ENCODE assay signal across 35 cellular contexts in genomic region chr15:86711476-86711875, GRCh38.
DNase-seq lines count a peak whose midpoint lies in the region; ATAC-seq and TF ChIP-seq lines count a peak whose summit lies in the region.
"Had no signal": no experiment of that assay in that cellular context is flagged by ENCODE, and none has a peak within 500 bp of the region (broad histone marks: within the 10 kb centered on the region; RNA-seq: fewer than 3 reads in every experiment).

No MANE protein-coding gene starts in this region.

- H3K27me3 ChIP-seq in GM23338 (ENCODE audit: insufficient read depth) (no peaks in the 10 kb centered on the region), psoas muscle (ENCODE audit: insufficient read depth in 3 of 3, low read length in 2 of 3) (no peaks in the 10 kb centered on the region), WERI-Rb-1 (ENCODE audit: insufficient read depth, low read depth, severe bottlenecking) (peaks cover 42% of the 10 kb centered on the region), right atrium auricular region (no peaks in the 10 kb centered on the region)
- H3K27me3 ChIP-seq: BE2C; BLaER1; BLaER1 treated with 17β-estradiol and CSF1 and Interleukin-3, amounts not matched to agents 10 nM and 100 nM had no signal

- no peak overlapping the region for H3K4me3 ChIP-seq in GM23338
- no peak overlapping the region for H3K4me3 ChIP-seq in LNCaP clone FGC (ENCODE audit: low read depth, low read length)
- no peak overlapping the region for H3K4me3 ChIP-seq in psoas muscle
- H3K4me3 ChIP-seq in WERI-Rb-1 (ENCODE audit: low read depth, low read length), result no peak overlapping the region
- H3K4me3 ChIP-seq in right atrium auricular region, result no peak overlapping the region
- H3K4me3 ChIP-seq: A549; BLaER1; BLaER1 treated with 17β-estradiol and CSF1 and Interleukin-3, amounts not matched to agents 10 nM and 100 nM had no signal

- no peak overlapping the region for H3K27ac Mint-ChIP-seq in GM23338
- H3K27ac Mint-ChIP-seq: B cell; CD14-positive monocyte; CD4-positive, alpha-beta memory T cell; CD4-positive, alpha-beta T cell; CD4-positive, CD25-positive, alpha-beta regulatory T cell; CD8-positive, alpha-beta memory T cell; CD8-positive, alpha-beta T cell had no signal

- TF ChIP-seq CTCF in GM23338 (conservative IDR thresholded peaks at IDR 0.05; ENCODE audit: low read depth in 2 of 2) (no peak), LNCaP clone FGC (IDR thresholded peaks at IDR 0.05; ENCODE audit: control insufficient read depth, extremely low read depth, insufficient read depth) (no peak), psoas muscle (IDR thresholded peaks at IDR 0.05) (no peak), WERI-Rb-1 (IDR thresholded peaks at IDR 0.05; ENCODE audit: low read depth, low read length) (no peak), right atrium auricular region (IDR thresholded peaks at IDR 0.05) (no peak)

- peaks cover 8% of the 10 kb centered on the region; the same call in 2 of the 3 replicates for H3K4me1 Mint-ChIP-seq in GM23338
- H3K4me1 Mint-ChIP-seq: B cell; CD14-positive monocyte; CD4-positive, CD25-positive, alpha-beta regulatory T cell; CD8-positive, alpha-beta memory T cell had no signal

- peak overlapping the region; percentile 18; the same call in 1 of the 2 replicates for H2AFZ ChIP-seq in GM23338

- no peaks in the 10 kb centered on the region for H3K36me3 Mint-ChIP-seq in GM23338 (ENCODE audit: low read depth)
- H3K36me3 Mint-ChIP-seq: CD14-positive monocyte; CD4-positive, alpha-beta memory T cell; CD4-positive, CD25-positive, alpha-beta regulatory T cell; CD8-positive, alpha-beta memory T cell; CD8-positive, alpha-beta T cell had no signal

- no peaks in the 10 kb centered on the region for H3K9me3 ChIP-seq in psoas muscle
- no peaks in the 10 kb centered on the region for H3K9me3 ChIP-seq in WERI-Rb-1 (ENCODE audit: severe bottlenecking)
- no peaks in the 10 kb centered on the region for H3K9me3 ChIP-seq in right atrium auricular region
- H3K9me3 ChIP-seq: A549; BE2C; BLaER1; BLaER1 treated with 17β-estradiol and CSF1 and Interleukin-3, amounts not matched to agents 10 nM and 100 nM; Caco-2 had no signal

- no peak overlapping the region for H3K4me3 Mint-ChIP-seq in GM23338
- H3K4me3 Mint-ChIP-seq: B cell; CD14-positive monocyte; CD4-positive, alpha-beta memory T cell; CD4-positive, alpha-beta T cell; CD4-positive, CD25-positive, alpha-beta regulatory T cell; CD8-positive, alpha-beta memory T cell; CD8-positive, alpha-beta T cell had no signal

- no peaks in the 10 kb centered on the region for H3K79me2 ChIP-seq in GM23338 (replicated peaks; ENCODE audit: insufficient read depth)

- no peaks in the 10 kb centered on the region for H4K20me1 ChIP-seq in GM23338 (replicated peaks; ENCODE audit: insufficient read depth)
- H4K20me1 ChIP-seq: BLaER1; BLaER1 treated with 17β-estradiol and CSF1 and Interleukin-3, amounts not matched to agents 10 nM and 100 nM had no signal

- intact Hi-C loops in psoas muscle (cut with DNase I), result no loop called here

- H3K36me3 ChIP-seq in GM23338 (ENCODE audit: insufficient read depth) (no peaks in the 10 kb centered on the region), psoas muscle (ENCODE audit: insufficient read depth in 1 of 2, low read depth in 1 of 2) (no peaks in the 10 kb centered on the region), WERI-Rb-1 (no peaks in the 10 kb centered on the region), right atrium auricular region (no peaks in the 10 kb centered on the region)
- H3K36me3 ChIP-seq: BE2C; BLaER1; BLaER1 treated with 17β-estradiol and CSF1 and Interleukin-3, amounts not matched to agents 10 nM and 100 nM had no signal

- no peaks in the 10 kb centered on the region for H3K9me2 ChIP-seq in GM23338 (ENCODE audit: insufficient read depth)

- H3K27me3 Mint-ChIP-seq in GM23338 (ENCODE audit: insufficient read depth, low read depth, poor library complexity), result peaks cover 2% of the 10 kb centered on the region
- H3K27me3 Mint-ChIP-seq: B cell; CD4-positive, alpha-beta memory T cell; CD4-positive, alpha-beta T cell; CD8-positive, alpha-beta memory T cell had no signal

- DNase-seq in GM23338 (ENCODE audit: low spot score) (no peak), LNCaP clone FGC (ENCODE audit: low read depth) (peak; percentile 77), NCI-H774 (lab: John Stamatoyannopoulos, UW) (peak; percentile 10), psoas muscle (no peak), WERI-Rb-1 (no peak), right atrium auricular region (ENCODE audit: low spot score) (no peak), hepatic stellate cell (ENCODE audit: low spot score) (no peak)
- DNase-seq: 8988T; ACHN; AML-193; BE2C; C1 segment of cervical spinal cord; Caco-2; Calu3; CD4-positive, alpha-beta memory T cell; CD4-positive, alpha-beta T cell; CD4-positive, CD25-positive, alpha-beta regulatory T cell; CD8-positive, alpha-beta memory T cell; CD8-positive, alpha-beta T cell; COR-L47; DMS 273 treated with DMSO at 0.1 percent for 48 hours; DMS153; DMS53; DMS79; DMS79 treated with DMSO at 0.1 percent for 48 hours; DND-41; EL had no signal

- ATAC-seq in GM23338 (no peak), psoas muscle (peak; percentile 46 to 91 (median 69)), GM21786 (IDR thresholded peaks at IDR 0.05; ENCODE audit: unreplicated experiment) (no peak)
- ATAC-seq: A549; CD8-positive, alpha-beta T cell had no signal

- H3K27ac ChIP-seq in GM23338 (ENCODE audit: low read depth) (no peak overlapping the region), psoas muscle (no peak overlapping the region), WERI-Rb-1 (no peak overlapping the region), right atrium auricular region (no peak overlapping the region)
- H3K27ac ChIP-seq: 22Rv1; A549; BLaER1; BLaER1 treated with 17β-estradiol and CSF1 and Interleukin-3, amounts not matched to agents 10 nM and 100 nM; C4-2B had no signal

- 30 to 46% (median 31%) methylated on average over 1 of the region's 1 CpG for WGBS in psoas muscle, 3 donors

- no peak overlapping the region for H3K4me2 ChIP-seq in GM23338
- H3K4me2 ChIP-seq: A549; BLaER1; BLaER1 treated with 17β-estradiol and CSF1 and Interleukin-3, amounts not matched to agents 10 nM and 100 nM had no signal

- H3K9me3 Mint-ChIP-seq in GM23338, result no peaks in the 10 kb centered on the region
- H3K9me3 Mint-ChIP-seq: CD4-positive, alpha-beta memory T cell; CD4-positive, alpha-beta T cell; CD4-positive, CD25-positive, alpha-beta regulatory T cell; CD8-positive, alpha-beta memory T cell; CD8-positive, alpha-beta T cell had no signal

- no peaks in the 10 kb centered on the region for H3F3A ChIP-seq in GM23338 (replicated peaks; ENCODE audit: low read depth)

- H3K4me1 ChIP-seq in GM23338 (ENCODE audit: insufficient read depth) (no peaks in the 10 kb centered on the region), psoas muscle (peaks cover 3% of the 10 kb centered on the region), right atrium auricular region (no peaks in the 10 kb centered on the region)
- H3K4me1 ChIP-seq: A549; BE2C; BLaER1; BLaER1 treated with 17β-estradiol and CSF1 and Interleukin-3, amounts not matched to agents 10 nM and 100 nM had no signal

Comparison
In these comparisons a context has a peak if more than half of its experiments do, and no peak if none do; other contexts are left out.
1. ATAC-seq: peak in psoas muscle (4 of 4); none in GM23338 (single experiment) and GM21786 (single experiment).
2. DNase-seq: peak in LNCaP clone FGC (single experiment) and NCI-H774 (single experiment); none in GM23338 (single experiment), psoas muscle (0 of 2), WERI-Rb-1 (single experiment), right atrium auricular region (single experiment) and hepatic stellate cell (single experiment).